ENCODE assay signal across 26 cellular contexts in genomic region chr15:75791337-75791713, GRCh38. TPM values are rescaled to one million over a fixed set of nuclear protein-coding genes. Genes with fewer than 3 reads are reported as not detected.
DNase-seq lines count a peak whose midpoint lies in the region; ATAC-seq, FAIRE-seq and TF ChIP-seq lines count a peak whose summit lies in the region.
"Had no signal": no experiment of that assay in that cellular context is flagged by ENCODE, and none has a peak within 500 bp of the region (broad histone marks: within the 10 kb centered on the region; RNA-seq: fewer than 3 reads in every experiment).

No MANE protein-coding gene starts in this region.

- FAIRE-seq in K562 (lab: Jason Lieb, UNC), result no peak
- FAIRE-seq: A549, D721Med, GM12878, GM18507, H54 had no signal

- H3K36me3 Mint-ChIP-seq in nephron progenitor cell (ENCODE audit: low read depth) (no peaks in the 10 kb centered on the region), GM23338 (ENCODE audit: low read depth) (no peaks in the 10 kb centered on the region)
- H3K36me3 Mint-ChIP-seq: CD14-positive monocyte; CD8-positive, alpha-beta memory T cell had no signal

- in situ Hi-C loops in K562 (cut with MboI), result loop anchor here (5.0 kb wide), 2 partner anchors 59 to 104 kb away; no protein-coding TSS in a partner anchor

- H3K9me3 ChIP-seq in K562 (replicated peaks; ENCODE audit: control insufficient read depth, insufficient read depth, low read depth, low read length) (no peaks in the 10 kb centered on the region), spleen (no peaks in the 10 kb centered on the region)
- H3K9me3 ChIP-seq: A549; BE2C; BLaER1 treated with 17β-estradiol and CSF1 and Interleukin-3, amounts not matched to agents 10 nM and 100 nM had no signal

- H3K27ac Mint-ChIP-seq in nephron progenitor cell, result no peak overlapping the region
- H3K27ac Mint-ChIP-seq in GM23338, result no peak overlapping the region
- H3K27ac Mint-ChIP-seq: CD4-positive, alpha-beta T cell; CD8-positive, alpha-beta memory T cell had no signal

- peak overlapping the region in 1 of 2 experiments; percentile 52; a peak in 1 of 4 replicates for H3K9ac ChIP-seq in K562 (ENCODE audit: insufficient read depth in 1 of 2, low read depth in 2 of 2, low read length in 2 of 2)
- H3K9ac ChIP-seq: BLaER1 treated with 17β-estradiol and CSF1 and Interleukin-3, amounts not matched to agents 10 nM and 100 nM had no signal

- H3K4me1 ChIP-seq in K562 (replicated peaks in 1 of 2; ENCODE audit: control insufficient read depth in 2 of 2, insufficient read depth in 2 of 2, low read length in 2 of 2), result peaks cover 0 to 8% of the 10 kb centered on the region in 2 experiments; a peak in 2 of 5 replicates
- H3K4me1 ChIP-seq in spleen, result no peaks in the 10 kb centered on the region
- no peaks in the 10 kb centered on the region for H3K4me1 ChIP-seq in GM23338 (ENCODE audit: insufficient read depth)
- H3K4me1 ChIP-seq: A549; BE2C; BLaER1 treated with 17β-estradiol and CSF1 and Interleukin-3, amounts not matched to agents 10 nM and 100 nM had no signal

- TF ChIP-seq EP300 in K562 (IDR thresholded peaks at IDR 0.05; ENCODE audit: low read length), result no peak

- intact Hi-C loops in K562 (cut with micrococcal nuclease), result no loop called here
- intact Hi-C loops in spleen (cut with DNase I; ENCODE audit: low total_unique reads), result no loop called here

- H3K27ac ChIP-seq in K562 (ENCODE audit: extremely low read depth, low read depth, low read length), result no peak overlapping the region
- no peak overlapping the region for H3K27ac ChIP-seq in spleen
- H3K27ac ChIP-seq in GM23338 (ENCODE audit: low read depth), result no peak overlapping the region
- H3K27ac ChIP-seq: A549; BLaER1 treated with 17β-estradiol and CSF1 and Interleukin-3, amounts not matched to agents 10 nM and 100 nM had no signal

- H3F3A ChIP-seq in GM23338 (replicated peaks; ENCODE audit: low read depth), result no peaks in the 10 kb centered on the region

- H3K27me3 Mint-ChIP-seq in nephron progenitor cell (ENCODE audit: low read depth, poor library complexity), result peaks cover 31% of the 10 kb centered on the region
- H3K27me3 Mint-ChIP-seq in GM23338 (ENCODE audit: insufficient read depth, low read depth, poor library complexity), result peaks cover 7% of the 10 kb centered on the region
- H3K27me3 Mint-ChIP-seq: CD4-positive, alpha-beta T cell had no signal

- POLR2A ChIA-PET in K562 (lab: Yijun Ruan, JAX), result interaction anchor here (0.6 kb wide), 3 partner anchors 8 to 1250 kb away, joined by 3 to 5 read pairs (median 4); partner anchors contain the start of gene ARID3B

- H3K4me3 Mint-ChIP-seq in nephron progenitor cell (no peak overlapping the region), GM23338 (no peak overlapping the region)
- H3K4me3 Mint-ChIP-seq: CD14-positive monocyte; CD4-positive, alpha-beta T cell had no signal

- CTCF ChIA-PET in K562 (lab: Yijun Ruan, JAX; ENCODE audit: low intra/inter-chr PET ratio), result no interaction called here

- no peaks in the 10 kb centered on the region for H3K9me2 ChIP-seq in GM23338 (ENCODE audit: insufficient read depth)

- WGBS in K562 (ENCODE audit: insufficient coverage, low coverage, missing lambda C conversion rate), result 5% methylated on average over 14 of the region's 14 CpGs
- WGBS in spleen, 5 donors, result 83 to 96% (median 91%) methylated on average over 8 to 14 of the region's 14 CpGs

- ATAC-seq in K562 (no peak), HG03354 (IDR thresholded peaks at IDR 0.05; ENCODE audit: poor library complexity, severe bottlenecking, unreplicated experiment) (no peak), GM23338 (no peak)
- ATAC-seq: A549, GM12878 had no signal

- H3K4me2 ChIP-seq in K562 (ENCODE audit: insufficient read depth, low read length), result no peak overlapping the region
- no peak overlapping the region for H3K4me2 ChIP-seq in GM23338
- H3K4me2 ChIP-seq: A549; BLaER1 treated with 17β-estradiol and CSF1 and Interleukin-3, amounts not matched to agents 10 nM and 100 nM had no signal

- H3K4me3 ChIP-seq in K562 (no peak overlapping the region), spleen (no peak overlapping the region), GM23338 (no peak overlapping the region)
- H3K4me3 ChIP-seq: A549; BLaER1 treated with 17β-estradiol and CSF1 and Interleukin-3, amounts not matched to agents 10 nM and 100 nM; GM12878 had no signal

- H3K4me1 Mint-ChIP-seq in nephron progenitor cell (peaks cover 1% of the 10 kb centered on the region), GM23338 (peaks cover 2% of the 10 kb centered on the region; the same call in 2 of the 3 replicates)
- H3K4me1 Mint-ChIP-seq: CD14-positive monocyte had no signal

- H3K9me3 Mint-ChIP-seq in nephron progenitor cell (no peaks in the 10 kb centered on the region), GM23338 (no peaks in the 10 kb centered on the region)
- H3K9me3 Mint-ChIP-seq: CD4-positive, alpha-beta T cell; CD8-positive, alpha-beta memory T cell had no signal

- H3K27me3 ChIP-seq in K562 (ENCODE audit: control insufficient read depth in 2 of 2, insufficient read depth in 2 of 2, low read length in 2 of 2) (peaks cover 14 to 32% of the 10 kb centered on the region in 2 experiments), spleen (replicated peaks in 1 of 7) (peaks cover 0 to 4% (median 0%) of the 10 kb centered on the region in 7 donors), GM23338 (ENCODE audit: insufficient read depth) (no peaks in the 10 kb centered on the region)
- H3K27me3 ChIP-seq: BE2C; BLaER1 treated with 17β-estradiol and CSF1 and Interleukin-3, amounts not matched to agents 10 nM and 100 nM had no signal

- H3K36me3 ChIP-seq in K562 (ENCODE audit: control insufficient read depth, insufficient read depth, low read length) (no peaks in the 10 kb centered on the region), spleen (no peaks in the 10 kb centered on the region), GM23338 (ENCODE audit: insufficient read depth) (no peaks in the 10 kb centered on the region)
- H3K36me3 ChIP-seq: BE2C; BLaER1 treated with 17β-estradiol and CSF1 and Interleukin-3, amounts not matched to agents 10 nM and 100 nM had no signal

- TF ChIP-seq RAD21 in K562 (CRISPR knock-in tag; conservative IDR thresholded peaks at IDR 0.05 in 1 of 2, IDR thresholded peaks at IDR 0.05 in 1 of 2), result no peak

- no peak for DNase-seq in K562 (ENCODE audit: extremely low read depth in 1 of 4, low spot score in 3 of 4)
- DNase-seq in mesenteric fat pad (ENCODE audit: low spot score), result peak; percentile 67
- DNase-seq in spleen, result peak; percentile 56
- DNase-seq in nephron progenitor cell, result no peak
- no peak for DNase-seq in NOMO-1 treated with DMSO at 0.1 percent for 48 hours (lab: John Stamatoyannopoulos, UW; ENCODE audit: unreplicated experiment)
- no peak for DNase-seq in GM23338 (ENCODE audit: low spot score)
- DNase-seq: 8988T; ACHN; AML-193; BE2C; CD4-positive, alpha-beta T cell; CD8-positive, alpha-beta memory T cell; DMS 273 treated with DMSO at 0.1 percent for 48 hours; DMS79; EL; GDM1; GOT3; HCEC 1CT had no signal

- H4K20me1 ChIP-seq in K562 (replicated peaks; ENCODE audit: control insufficient read depth, insufficient read depth, low read length) (no peaks in the 10 kb centered on the region), GM23338 (replicated peaks; ENCODE audit: insufficient read depth) (no peaks in the 10 kb centered on the region)
- H4K20me1 ChIP-seq: BLaER1 treated with 17β-estradiol and CSF1 and Interleukin-3, amounts not matched to agents 10 nM and 100 nM had no signal

- H3K79me2 ChIP-seq in K562 (ENCODE audit: control insufficient read depth, insufficient read depth, low read length) (no peaks in the 10 kb centered on the region), GM23338 (replicated peaks; ENCODE audit: insufficient read depth) (no peaks in the 10 kb centered on the region)

- no peak for TF ChIP-seq CTCF in K562 (IDR thresholded peaks at IDR 0.05 in 2 of 3, conservative IDR thresholded peaks at IDR 0.05 in 1 of 3; ENCODE audit: insufficient read depth in 2 of 3, low read depth in 1 of 3, low read length in 3 of 3)
- TF ChIP-seq CTCF in spleen (IDR thresholded peaks at IDR 0.05 in 8 of 11, conservative IDR thresholded peaks at IDR 0.05 in 3 of 11), result no peak
- no peak for TF ChIP-seq CTCF in nephron progenitor cell (IDR thresholded peaks at IDR 0.05)
- no peak for TF ChIP-seq CTCF in GM23338 (conservative IDR thresholded peaks at IDR 0.05; ENCODE audit: low read depth in 2 of 2)

- H3K9me1 ChIP-seq in K562 (ENCODE audit: control insufficient read depth, insufficient read depth, low read length), result no peaks in the 10 kb centered on the region

- TF ChIP-seq POLR2A in K562 (conservative IDR thresholded peaks at IDR 0.05) (no peak), spleen (IDR thresholded peaks at IDR 0.05) (no peak)

- no TSS peak for BruUV-seq in K562 (replicated peaks; lab: Mats Ljungman, UMichigan)

- peak overlapping the region; percentile 45; the same call in 1 of the 2 replicates for H2AFZ ChIP-seq in K562 (ENCODE audit: low read depth, low read length)
- H2AFZ ChIP-seq in GM23338, result no peak overlapping the region

TF ChIP-seq in GM23338, 12 proteins besides CTCF, POLR2A, EP300 and RAD21 (continues in another document):
- TF ChIP-seq ZNF114 (CRISPR knock-in tag; IDR thresholded peaks at IDR 0.05), result no peak

RNA-seq across cellular contexts. Expression of gene UBE2Q2, which starts 51.9 kb away (rescaled TPM):
- total RNA-seq in K562 (2011; cell fraction: chromatin; rRNA removed; ENCODE audit: low replicate concordance), result 25.9 and 57.4 TPM in 2 replicates
- total RNA-seq in K562 (2011; cell fraction: nucleolus; rRNA removed), result 17.8 and 19.2 TPM in 2 replicates
- 40.3 and 64.1 TPM in 2 replicates for total RNA-seq in K562 (2011; cell fraction: nucleoplasm; rRNA removed)
- total RNA-seq in K562 (2014; rRNA removed), result 11.6 and 12.1 TPM in 2 replicates
- total RNA-seq in K562 (2014; rRNA removed; fragmentation: Illumina TruSeq; extraction: Trizol), result 22.0 and 22.9 TPM in 2 replicates
- 20.2 and 24.0 TPM in 2 replicates for total RNA-seq in K562 (2015; rRNA removed; fragmentation: Illumina TruSeq; extraction: Trizol)
- total RNA-seq in K562 (2021), result 15.2 and 16.2 TPM in 2 replicates
- 15.4 and 19.2 TPM in 2 replicates for polyA plus RNA-seq in K562 (2011; rRNA removed)
- polyA plus RNA-seq in K562 (2011; cell fraction: cytosol; rRNA removed), result 5.5 and 7.4 TPM in 2 replicates
- polyA plus RNA-seq in K562 (2011; cell fraction: nucleus; rRNA removed), result 19.2 and 26.7 TPM in 2 replicates
- polyA plus RNA-seq in K562 (2012), result 13.1 and 13.6 TPM in 2 replicates
- 13.4 and 16.9 TPM in 2 replicates for polyA plus RNA-seq in K562 (2014; fragmentation: Illumina TruSeq; extraction: Trizol)
- 1 to 10 TPM; 6.2 to 7.1 TPM for polyA plus RNA-seq in K562 (2014; fragmentation: Nextera tagmentation; extraction: Ambion mirVana)
- polyA plus RNA-seq in K562 (2014; rRNA removed), result 13.0 and 13.5 TPM in 2 replicates
- polyA minus RNA-seq in K562 (2011; rRNA and poly(A)+ RNA removed), result 16.7 and 18.0 TPM in 2 replicates
- polyA minus RNA-seq in K562 (2011; cell fraction: cytosol; rRNA and poly(A)+ RNA removed), result 6.3 and 6.8 TPM in 2 replicates
- 25.3 and 28.0 TPM in 2 replicates for polyA minus RNA-seq in K562 (2011; cell fraction: nucleus; rRNA and poly(A)+ RNA removed)
- 34.4 TPM for total RNA-seq in mesenteric fat pad
- 10 to 100 TPM; 22.9 to 38.0 (median 31.2) TPM for total RNA-seq in spleen
- 10 to 100 TPM; 25.5 to 31.8 (median 26.4) TPM for polyA plus RNA-seq in spleen
- total RNA-seq in GM23338 (2014; rRNA removed; shearing (Covaris generic)), result 29.3 and 37.6 TPM in 2 replicates
- 14.9 and 23.7 TPM in 2 replicates for polyA plus RNA-seq in GM23338 (2016; fragmentation: Nextera tagmentation; extraction: Ambion mirVana)

Comparison
In these comparisons a context has a peak if more than half of its experiments do, and no peak if none do; other contexts are left out.
1. DNase-seq: peak in mesenteric fat pad (single experiment) and spleen (single experiment); none in K562 (0 of 4), nephron progenitor cell (single experiment), NOMO-1 treated with DMSO at 0.1 percent for 48 hours (single experiment) and GM23338 (single experiment).